26 cellular contexts compared by ENCODE assay signal in genomic region chr16:13322357-13322756, GRCh38.
DNase-seq lines count a peak whose midpoint lies in the region; ATAC-seq and TF ChIP-seq lines count a peak whose summit lies in the region.
"Had no signal": no experiment of that assay in that cellular context is flagged by ENCODE, and none has a peak within 500 bp of the region (broad histone marks: within the 10 kb centered on the region; RNA-seq: fewer than 3 reads in every experiment).

No MANE protein-coding gene starts in this region.

- H2BK20ac ChIP-seq in H9 (ENCODE audit: low read depth, low read length, poor library complexity, severe bottlenecking): no peak overlapping the region

- H4K5ac ChIP-seq in H9 (ENCODE audit: insufficient read length, low read depth, low read length): no peak overlapping the region

- no CpG with 5 or more reads among the region's 2 CpGs for WGBS in H9 (ENCODE audit: extremely low coverage, insufficient read length, low lambda C conversion rate)

- H3K4me3 ChIP-seq in MM.1S (ENCODE audit: low read length): no peak overlapping the region
- H3K4me3 ChIP-seq: dorsolateral prefrontal cortex, heart left ventricle, left ventricle myocardium inferior, PC-9, upper lobe of right lung had no signal

- no peak overlapping the region for H4K8ac ChIP-seq in H9 (replicated peaks; ENCODE audit: insufficient read length, low read depth, low read length)

- H3K27ac ChIP-seq in H9 (ENCODE audit: insufficient read length, low read depth, low read length) (no peak overlapping the region), MM.1S (ENCODE audit: low read length) (no peak overlapping the region)
- H3K27ac ChIP-seq: epithelial cell of prostate, heart left ventricle, left ventricle myocardium inferior, PC-9, upper lobe of right lung had no signal

- H3K56ac ChIP-seq in H9 (ENCODE audit: insufficient read length, low read depth, low read length): no peak overlapping the region

- H3K27ac Mint-ChIP-seq in H9 (peak overlapping the region in 2 of 3 experiments; percentile 50 to 92; a peak in 3 of 7 replicates), WTC11 (no peak overlapping the region)
- no peak overlapping the region for H3K27ac Mint-ChIP-seq in activated CD4-positive, alpha-beta memory T cell treated with anti-CD3 and anti-CD28 coated beads, Interleukin-2, amount 10 ng/mL, durations not matched to agents 7 days and 5 days
- H3K27ac Mint-ChIP-seq in activated naive CD4-positive, alpha-beta T cell treated with anti-CD3 and anti-CD28 coated beads for 36 hours: no peak overlapping the region
- H3K27ac Mint-ChIP-seq: activated naive CD8-positive, alpha-beta T cell; activated T-cell treated with anti-CD3 and anti-CD28 coated beads, Interleukin-2, amount 50 U/mL, for 72 hours; B cell had no signal

- H3K14ac ChIP-seq in H9 (ENCODE audit: insufficient read depth, low read length): no peak overlapping the region

- H3K9ac ChIP-seq in H9 (ENCODE audit: extremely low read depth, insufficient read length, low read length) (no peak overlapping the region), MM.1S (ENCODE audit: low read length) (no peak overlapping the region)

- ATAC-seq in GM19025 (IDR thresholded peaks at IDR 0.05; ENCODE audit: low read depth, unreplicated experiment) (peak; percentile 83), WTC11 (peak; percentile 90), GM18519 (IDR thresholded peaks at IDR 0.05; ENCODE audit: low FRiP score, unreplicated experiment) (no peak)
- ATAC-seq: activated T-cell treated with anti-CD3 and anti-CD28 coated beads, Interleukin-2, amount 50 U/mL, for 72 hours; heart left ventricle; sciatic nerve; upper lobe of right lung had no signal

- H2AFZ ChIP-seq in H9 (ENCODE audit: low read length) (no peak overlapping the region), MM.1S (ENCODE audit: low read length) (no peak overlapping the region)
- H2AFZ ChIP-seq: PC-9 had no signal

- no peak overlapping the region for H3K18ac ChIP-seq in H9 (ENCODE audit: insufficient read length, low read depth, low read length)

- CTCF ChIA-PET in WTC11 (lab: Charles Lee): interaction anchor here (1.3 kb wide), 1 partner anchor 424 kb away, joined by 4 read pairs; no protein-coding TSS in a partner anchor
- CTCF ChIA-PET in activated CD4-positive, alpha-beta memory T cell treated with anti-CD3 and anti-CD28 coated beads, Interleukin-2, amount 10 ng/mL, durations not matched to agents 7 days and 5 days (lab: Charles Lee): no interaction called here
- CTCF ChIA-PET in activated naive CD4-positive, alpha-beta T cell treated with anti-CD3 and anti-CD28 coated beads for 36 hours (lab: Charles Lee): no interaction called here

- no peaks in the 10 kb centered on the region for H3K9me2 ChIP-seq in MM.1S (replicated peaks; ENCODE audit: insufficient read depth, low read length)

- no peaks in the 10 kb centered on the region for H3K79me1 ChIP-seq in H9 (ENCODE audit: insufficient read depth, low read depth, low read length, poor library complexity, severe bottlenecking)

- no peak overlapping the region for H3K23ac ChIP-seq in H9 (ENCODE audit: insufficient read length, low read depth, low read length)

- H2BK15ac ChIP-seq in H9 (ENCODE audit: low read depth, low read length): no peak overlapping the region

- H3K36me3 ChIP-seq in MM.1S (replicated peaks; ENCODE audit: insufficient read depth, low read length): no peaks in the 10 kb centered on the region
- H3K36me3 ChIP-seq: heart left ventricle, left ventricle myocardium inferior, upper lobe of right lung had no signal

- H3F3A ChIP-seq in MM.1S (ENCODE audit: insufficient read depth, low read length): no peaks in the 10 kb centered on the region

- H4K20me1 ChIP-seq in H9 (ENCODE audit: control insufficient read depth, insufficient read depth, insufficient read length) (no peaks in the 10 kb centered on the region), MM.1S (ENCODE audit: insufficient read depth, low read length) (no peaks in the 10 kb centered on the region)

- DNase-seq in Ammon's horn (ENCODE audit: low spot score) (peak; percentile 11), H9 (no peak), WTC11 (ENCODE audit: low spot score) (no peak), MM.1S (no peak)
- no peak for DNase-seq in activated CD4-positive, alpha-beta memory T cell treated with anti-CD3 and anti-CD28 coated beads, Interleukin-2, amount 10 ng/mL, durations not matched to agents 7 days and 5 days
- DNase-seq in activated naive CD4-positive, alpha-beta T cell treated with anti-CD3 and anti-CD28 coated beads for 36 hours: no peak
- DNase-seq: 8988T; activated T-cell treated with anti-CD3 and anti-CD28 coated beads, Interleukin-2, amount 50 U/mL, for 72 hours; central memory CD4-positive, alpha-beta T cell; dorsolateral prefrontal cortex; HCEC 1CT; heart left ventricle; left ventricle myocardium inferior; NCI-H1092 treated with DMSO at 0.1 percent for 48 hours; NCI-H1930; NCI-H69; PC-9; SHP77 treated with DMSO at 0.1 percent for 48 hours; upper lobe of right lung had no signal

- no peak overlapping the region for H4K91ac ChIP-seq in H9 (ENCODE audit: insufficient read length, low read depth, low read length)

- H3K4me3 Mint-ChIP-seq in H9 (no peak overlapping the region; a peak in 1 of 5 replicates), WTC11 (no peak overlapping the region)
- no peak overlapping the region for H3K4me3 Mint-ChIP-seq in activated CD4-positive, alpha-beta memory T cell treated with anti-CD3 and anti-CD28 coated beads, Interleukin-2, amount 10 ng/mL, durations not matched to agents 7 days and 5 days
- H3K4me3 Mint-ChIP-seq in activated naive CD4-positive, alpha-beta T cell treated with anti-CD3 and anti-CD28 coated beads for 36 hours: no peak overlapping the region
- H3K4me3 Mint-ChIP-seq: activated naive CD8-positive, alpha-beta T cell; activated T-cell treated with anti-CD3 and anti-CD28 coated beads, Interleukin-2, amount 50 U/mL, for 72 hours; B cell; nephron had no signal

- no peaks in the 10 kb centered on the region for H3K23me2 ChIP-seq in H9 (ENCODE audit: insufficient read length, low read depth, low read length, poor library complexity, severe bottlenecking)

- no peak overlapping the region for H2BK12ac ChIP-seq in H9 (ENCODE audit: insufficient read length, low read depth, low read length)

- no peaks in the 10 kb centered on the region for H3K9me3 Mint-ChIP-seq in H9
- H3K9me3 Mint-ChIP-seq in WTC11: no peaks in the 10 kb centered on the region
- H3K9me3 Mint-ChIP-seq in activated CD4-positive, alpha-beta memory T cell treated with anti-CD3 and anti-CD28 coated beads, Interleukin-2, amount 10 ng/mL, durations not matched to agents 7 days and 5 days: no peaks in the 10 kb centered on the region
- H3K9me3 Mint-ChIP-seq in activated naive CD4-positive, alpha-beta T cell treated with anti-CD3 and anti-CD28 coated beads for 36 hours: no peaks in the 10 kb centered on the region
- H3K9me3 Mint-ChIP-seq: activated T-cell treated with anti-CD3 and anti-CD28 coated beads, Interleukin-2, amount 50 U/mL, for 72 hours; nephron had no signal

- intact Hi-C loops in activated naive CD4-positive, alpha-beta T cell treated with anti-CD3 and anti-CD28 coated beads for 36 hours (cut with micrococcal nuclease): no loop called here

- H3K4me2 ChIP-seq in H9 (ENCODE audit: insufficient read depth, insufficient read length, low read length) (no peak overlapping the region), MM.1S (ENCODE audit: low read depth, low read length) (no peak overlapping the region)
- H3K4me2 ChIP-seq: PC-9 had no signal

- no peaks in the 10 kb centered on the region for H3K36me3 Mint-ChIP-seq in H9 (ENCODE audit: insufficient read depth in 1 of 3, low read depth in 3 of 3)
- no peaks in the 10 kb centered on the region for H3K36me3 Mint-ChIP-seq in WTC11
- H3K36me3 Mint-ChIP-seq in activated CD4-positive, alpha-beta memory T cell treated with anti-CD3 and anti-CD28 coated beads, Interleukin-2, amount 10 ng/mL, durations not matched to agents 7 days and 5 days (ENCODE audit: low read depth): no peaks in the 10 kb centered on the region
- no peaks in the 10 kb centered on the region for H3K36me3 Mint-ChIP-seq in activated naive CD4-positive, alpha-beta T cell treated with anti-CD3 and anti-CD28 coated beads for 36 hours (ENCODE audit: low read depth)
- H3K36me3 Mint-ChIP-seq: activated naive CD8-positive, alpha-beta T cell had no signal

- no peak overlapping the region for H2BK5ac ChIP-seq in H9 (ENCODE audit: insufficient read length, low read length)

- TF ChIP-seq CTCF in H9 (conservative IDR thresholded peaks at IDR 0.05): no peak
- TF ChIP-seq CTCF in WTC11 (IDR thresholded peaks at IDR 0.05): no peak
- TF ChIP-seq CTCF in MM.1S (IDR thresholded peaks at IDR 0.05; ENCODE audit: low read length): no peak

- H3K27me3 Mint-ChIP-seq in H9 (ENCODE audit: low read depth) (peaks cover 30% of the 10 kb centered on the region), WTC11 (ENCODE audit: low read depth) (peaks cover 51% of the 10 kb centered on the region)
- H3K27me3 Mint-ChIP-seq in activated CD4-positive, alpha-beta memory T cell treated with anti-CD3 and anti-CD28 coated beads, Interleukin-2, amount 10 ng/mL, durations not matched to agents 7 days and 5 days: no peaks in the 10 kb centered on the region
- no peaks in the 10 kb centered on the region for H3K27me3 Mint-ChIP-seq in activated naive CD4-positive, alpha-beta T cell treated with anti-CD3 and anti-CD28 coated beads for 36 hours (ENCODE audit: low read depth)
- H3K27me3 Mint-ChIP-seq: activated naive CD8-positive, alpha-beta T cell; B cell had no signal

- no peaks in the 10 kb centered on the region for H3K9me3 ChIP-seq in H9 (ENCODE audit: control insufficient read depth, low read depth, low read length)
- no peaks in the 10 kb centered on the region for H3K9me3 ChIP-seq in MM.1S (replicated peaks; ENCODE audit: insufficient read depth, low read length)
- H3K9me3 ChIP-seq: heart left ventricle, left ventricle myocardium inferior, upper lobe of right lung had no signal

- H3K27me3 ChIP-seq in H9 (ENCODE audit: insufficient read depth, low read length) (no peaks in the 10 kb centered on the region; the same call in 1 of the 2 replicates), MM.1S (replicated peaks; ENCODE audit: insufficient read depth, low read length) (no peaks in the 10 kb centered on the region)
- H3K27me3 ChIP-seq: dorsolateral prefrontal cortex, upper lobe of right lung had no signal

- H3T11ph ChIP-seq in H9 (ENCODE audit: low read length): no peak overlapping the region

- no peaks in the 10 kb centered on the region for H3K79me2 ChIP-seq in H9 (ENCODE audit: insufficient read depth, low read length)
- no peaks in the 10 kb centered on the region for H3K79me2 ChIP-seq in MM.1S (ENCODE audit: low read length)

- H3K4me1 ChIP-seq in H9 (ENCODE audit: insufficient read depth, low read length) (peaks cover 9% of the 10 kb centered on the region), MM.1S (ENCODE audit: low read length) (no peaks in the 10 kb centered on the region)
- H3K4me1 ChIP-seq: heart left ventricle, left ventricle myocardium inferior, upper lobe of right lung had no signal

- no peak overlapping the region for H2AK5ac ChIP-seq in H9 (ENCODE audit: insufficient read length, low read length)

- POLR2A ChIA-PET in WTC11 (lab: Charles Lee): no interaction called here
- POLR2A ChIA-PET in activated CD4-positive, alpha-beta memory T cell treated with anti-CD3 and anti-CD28 coated beads, Interleukin-2, amount 10 ng/mL, durations not matched to agents 7 days and 5 days (lab: Charles Lee): no interaction called here

- peaks cover 23 to 35% of the 10 kb centered on the region in 2 experiments for H3K4me1 Mint-ChIP-seq in H9
- H3K4me1 Mint-ChIP-seq in WTC11: peaks cover 39% of the 10 kb centered on the region
- H3K4me1 Mint-ChIP-seq in activated CD4-positive, alpha-beta memory T cell treated with anti-CD3 and anti-CD28 coated beads, Interleukin-2, amount 10 ng/mL, durations not matched to agents 7 days and 5 days: no peaks in the 10 kb centered on the region
- H3K4me1 Mint-ChIP-seq in activated naive CD4-positive, alpha-beta T cell treated with anti-CD3 and anti-CD28 coated beads for 36 hours (ENCODE audit: low read depth): no peaks in the 10 kb centered on the region
- H3K4me1 Mint-ChIP-seq: B cell, nephron had no signal

- no peak overlapping the region for H2BK120ac ChIP-seq in H9 (ENCODE audit: low read depth, low read length, poor library complexity, severe bottlenecking)

- H3K4ac ChIP-seq in H9 (ENCODE audit: low read depth, low read length): no peak overlapping the region

Comparison
In these comparisons a context has a peak if more than half of its experiments do, and no peak if none do; other contexts are left out.
1. H3K27ac Mint-ChIP-seq: peak in H9 (2 of 3); none in WTC11 (single experiment), activated CD4-positive, alpha-beta memory T cell treated with anti-CD3 and anti-CD28 coated beads, Interleukin-2, amount 10 ng/mL, durations not matched to agents 7 days and 5 days (single experiment) and activated naive CD4-positive, alpha-beta T cell treated with anti-CD3 and anti-CD28 coated beads for 36 hours (single experiment).